1 cellular context compared by ENCODE assay signal in genomic region chr22:44160416-44160815, GRCh38.
TF ChIP-seq lines count a peak whose summit lies in the region.

No MANE protein-coding gene starts in this region.

TF ChIP-seq in HepG2, 621 proteins besides CTCF, POLR2A, EP300 and RAD21:
- no peak for TF ChIP-seq ZNF512 (CRISPR knock-in tag; IDR thresholded peaks at IDR 0.05)
- no peak for TF ChIP-seq ZNF703 (CRISPR knock-in tag; IDR thresholded peaks at IDR 0.05; ENCODE audit: borderline replicate concordance)
- TF ChIP-seq ZNF773 (CRISPR knock-in tag; IDR thresholded peaks at IDR 0.05; ENCODE audit: borderline replicate concordance): no peak
- no peak for TF ChIP-seq TOPORS (CRISPR knock-in tag; IDR thresholded peaks at IDR 0.05)
- TF ChIP-seq ZNF646 (CRISPR knock-in tag; IDR thresholded peaks at IDR 0.05): no peak
- TF ChIP-seq ZNF878 (CRISPR knock-in tag; IDR thresholded peaks at IDR 0.05): no peak
- no peak for TF ChIP-seq ZNF709 (CRISPR knock-in tag; IDR thresholded peaks at IDR 0.05)
- no peak for TF ChIP-seq ZNF512B (CRISPR knock-in tag; IDR thresholded peaks at IDR 0.05; ENCODE audit: borderline replicate concordance)
TF ChIP-seq in HepG2: peak in this region for 0.
